In genomic region chr14:65003394-65003793, GRCh38 we compare ENCODE assay signal across 12 cellular contexts. TPM values are rescaled to one million over a fixed set of nuclear protein-coding genes. Genes with fewer than 3 reads are reported as not detected.
DNase-seq lines count a peak whose midpoint lies in the region; ATAC-seq and TF ChIP-seq lines count a peak whose summit lies in the region.
"Had no signal": no experiment of that assay in that cellular context is flagged by ENCODE, and none has a peak within 500 bp of the region (broad histone marks: within the 10 kb centered on the region; RNA-seq: fewer than 3 reads in every experiment).

No MANE protein-coding gene starts in this region.

- H2BK120ac ChIP-seq in trophoblast cell (ENCODE audit: insufficient read depth, low read length, poor library complexity), result no peak overlapping the region

- TF ChIP-seq CTCF in fibroblast of the aortic adventitia (IDR thresholded peaks at IDR 0.05; ENCODE audit: insufficient read depth, low read length), result no peak

- no peak overlapping the region for H2BK5ac ChIP-seq in trophoblast cell (ENCODE audit: low read depth, low read length, poor library complexity)

- H4K91ac ChIP-seq in trophoblast cell (ENCODE audit: low read depth, low read length), result no peak overlapping the region

- no peak overlapping the region for H2AFZ ChIP-seq in trophoblast cell (ENCODE audit: insufficient read depth, low read length, poor library complexity)

- no peak overlapping the region for H3K23ac ChIP-seq in trophoblast cell (ENCODE audit: low read length)

- H2BK12ac ChIP-seq in trophoblast cell (ENCODE audit: low read length), result no peak overlapping the region

- no peak overlapping the region for H2AK5ac ChIP-seq in trophoblast cell (ENCODE audit: low read length)

- H3K27me3 ChIP-seq in trophoblast cell (ENCODE audit: insufficient read depth, low read length), result no peaks in the 10 kb centered on the region
- H3K27me3 ChIP-seq: cardiac muscle cell, right lobe of liver, uterus had no signal

- H3K14ac ChIP-seq in trophoblast cell (ENCODE audit: low read length), result no peak overlapping the region

- no peak overlapping the region for H3K4me3 ChIP-seq in fibroblast of the aortic adventitia (ENCODE audit: low read depth, low read length)
- H3K4me3 ChIP-seq in trophoblast cell (ENCODE audit: low read depth, low read length), result no peak overlapping the region
- H3K4me3 ChIP-seq: cardiac muscle cell, right lobe of liver, uterus had no signal

- no peak overlapping the region for H3K18ac ChIP-seq in trophoblast cell (ENCODE audit: low read length)

- ATAC-seq in GM18519 (IDR thresholded peaks at IDR 0.05; ENCODE audit: low FRiP score, unreplicated experiment), result peak; percentile 58
- peak; percentile 64 for ATAC-seq in GM21381 (IDR thresholded peaks at IDR 0.05; ENCODE audit: unreplicated experiment)
- peak; percentile 53 for ATAC-seq in HG03196 (IDR thresholded peaks at IDR 0.05; ENCODE audit: unreplicated experiment)
- ATAC-seq: right lobe of liver had no signal

- H4K8ac ChIP-seq in trophoblast cell (ENCODE audit: low read depth, low read length), result no peak overlapping the region

- no peak overlapping the region for H3K4ac ChIP-seq in trophoblast cell (ENCODE audit: low read depth, low read length)

- H3K27ac ChIP-seq in trophoblast cell (ENCODE audit: low read depth, low read length), result no peak overlapping the region
- H3K27ac ChIP-seq: right lobe of liver had no signal

- H3K4me1 ChIP-seq in trophoblast cell (ENCODE audit: control insufficient read depth in 1 of 2, insufficient read depth in 2 of 2, low read length in 2 of 2), result peaks cover 0 to 2% of the 10 kb centered on the region in 2 experiments
- H3K4me1 ChIP-seq: uterus had no signal

- no CpG with 5 or more reads among the region's 2 CpGs for WGBS in trophoblast cell (ENCODE audit: extremely low coverage, insufficient coverage, insufficient read length)

- no peak overlapping the region for H4K12ac ChIP-seq in trophoblast cell (ENCODE audit: low read depth, low read length)

- H3K9me3 ChIP-seq in trophoblast cell (ENCODE audit: insufficient read depth, low read depth, low read length), result no peaks in the 10 kb centered on the region
- H3K9me3 ChIP-seq: right lobe of liver, uterus had no signal

- no peaks in the 10 kb centered on the region for H3K79me2 ChIP-seq in trophoblast cell (ENCODE audit: control insufficient read depth, insufficient read depth, low read length, poor library complexity)

- no peak overlapping the region for H3K9ac ChIP-seq in trophoblast cell (ENCODE audit: low read length)

- H3K36me3 ChIP-seq in trophoblast cell (ENCODE audit: control insufficient read depth in 1 of 2, insufficient read depth in 2 of 2, low read length in 2 of 2), result no peaks in the 10 kb centered on the region
- H3K36me3 ChIP-seq: cardiac muscle cell, right lobe of liver, uterus had no signal

- DNase-seq in fibroblast of the aortic adventitia (ENCODE audit: low read depth) (peak; percentile 4), HCEC 1CT (no peak), SK-N-DZ (ENCODE audit: low spot score) (no peak), trophoblast cell (no peak)
- DNase-seq in activated effector memory CD4-positive, alpha-beta T cell treated with anti-CD3 and anti-CD28 coated beads, Interleukin-2, amount 50 U/mL, for 16 hours, result no peak
- DNase-seq: NCI-H1694, right lobe of liver, uterus had no signal

- H3K4me2 ChIP-seq in trophoblast cell (ENCODE audit: low read length), result no peak overlapping the region

- H3K79me1 ChIP-seq in trophoblast cell (ENCODE audit: low read length), result no peaks in the 10 kb centered on the region

RNA-seq across cellular contexts. Expression of gene FNTB, which starts 16.7 kb away (rescaled TPM):
- total RNA-seq in fibroblast of the aortic adventitia (ENCODE audit: low replicate concordance), result 5.6 and 19.3 TPM in 2 replicates
- 13.4 and 17.5 TPM in 2 replicates for polyA plus RNA-seq in SK-N-DZ (2014; cell fraction: cytosol; rRNA removed)
- 11.2 and 20.5 TPM in 2 replicates for polyA plus RNA-seq in SK-N-DZ (2014; cell fraction: nucleus; rRNA removed)
- 11.9 and 12.1 TPM in 2 replicates for polyA plus RNA-seq in trophoblast cell (2013)

RNA-seq across cellular contexts. Expression of gene RAB15, which starts 31.3 kb away (rescaled TPM):
- total RNA-seq in fibroblast of the aortic adventitia (ENCODE audit: low replicate concordance), result 3.8 and 4.8 TPM in 2 replicates
- 16.1 and 16.2 TPM in 2 replicates for polyA plus RNA-seq in SK-N-DZ (2014; cell fraction: cytosol; rRNA removed)
- polyA plus RNA-seq in SK-N-DZ (2014; cell fraction: nucleus; rRNA removed), result 36.7 and 38.3 TPM in 2 replicates
- polyA plus RNA-seq in trophoblast cell (2013), result 21.0 and 21.9 TPM in 2 replicates
